ENCODE assay signal across 9 cellular contexts in the genomic region with DNA sequence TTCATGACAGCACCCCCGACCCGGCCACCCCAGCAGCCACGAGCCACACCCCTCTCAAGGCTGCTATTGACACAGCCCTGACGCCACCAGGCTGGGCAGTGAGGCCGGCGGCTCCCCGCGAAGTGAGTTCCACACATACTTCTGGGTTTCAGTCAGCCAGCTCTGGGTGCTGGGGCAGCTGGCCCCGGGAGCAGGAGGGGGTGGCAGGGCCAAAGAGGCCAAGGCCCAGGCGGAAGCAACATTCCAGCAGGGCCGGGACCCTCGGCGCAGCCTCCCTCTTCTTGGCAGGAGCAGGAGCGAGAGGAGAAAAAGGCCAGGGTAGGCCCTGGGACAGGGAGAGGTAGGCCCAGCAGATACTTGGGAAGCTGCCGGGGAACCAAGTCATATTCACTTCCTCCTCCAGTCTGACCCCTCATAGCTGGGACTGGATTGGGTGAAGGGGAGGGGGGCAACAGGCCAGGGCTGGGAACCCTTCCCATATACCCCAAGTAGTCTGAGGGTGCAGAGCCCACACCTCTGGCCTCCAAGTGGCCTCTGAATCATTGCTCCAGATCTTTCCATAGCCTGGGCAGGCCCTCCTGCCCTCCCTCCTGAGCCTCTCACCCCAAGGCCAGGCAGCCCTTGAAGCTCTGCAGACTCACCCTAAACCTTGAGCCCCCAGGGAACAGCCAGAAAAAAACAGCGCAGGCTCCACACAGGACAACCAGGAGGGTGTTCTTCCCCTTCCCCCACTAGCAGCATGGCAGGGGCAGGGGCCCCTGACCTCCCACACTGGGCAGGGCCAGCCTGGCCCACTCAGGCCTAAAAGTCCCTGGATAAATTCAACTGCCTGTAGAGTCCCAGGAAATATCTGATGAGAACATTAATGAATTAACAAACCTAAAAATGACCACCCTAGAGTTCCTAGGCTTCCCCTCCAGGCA. TPM values are rescaled to one million over a fixed set of nuclear protein-coding genes. Genes with fewer than 3 reads are reported as not detected.
DNase-seq lines count a peak whose midpoint lies in the region; ATAC-seq and TF ChIP-seq lines count a peak whose summit lies in the region.
"Had no signal": no experiment of that assay in that cellular context is flagged by ENCODE, and none has a peak within 500 bp of the region (broad histone marks: within the 10 kb centered on the region; RNA-seq: fewer than 3 reads in every experiment).

No MANE protein-coding gene starts in this region.

- TF ChIP-seq CTCF in progenitor cell of endocrine pancreas (IDR thresholded peaks at IDR 0.05; ENCODE audit: unreplicated experiment) = no peak

- H3K4me3 Mint-ChIP-seq in progenitor cell of endocrine pancreas (ENCODE audit: low read depth) = peak overlapping the region; percentile 11
- no peak overlapping the region for H3K4me3 Mint-ChIP-seq in activated T-cell treated with anti-CD3 and anti-CD28 coated beads, Interleukin-2, amount 50 U/mL, for 72 hours

- H3K27me3 Mint-ChIP-seq in progenitor cell of endocrine pancreas = no peaks in the 10 kb centered on the region
- H3K27me3 Mint-ChIP-seq in activated T-cell treated with anti-CD3 and anti-CD28 coated beads, Interleukin-2, amount 50 U/mL, for 72 hours (ENCODE audit: low read depth) = peaks cover 4% of the 10 kb centered on the region

- peaks cover 19% of the 10 kb centered on the region for H3K36me3 Mint-ChIP-seq in progenitor cell of endocrine pancreas (ENCODE audit: insufficient read depth)
- no peaks in the 10 kb centered on the region for H3K36me3 Mint-ChIP-seq in activated T-cell treated with anti-CD3 and anti-CD28 coated beads, Interleukin-2, amount 50 U/mL, for 72 hours (ENCODE audit: insufficient read depth in 2 of 2)

- DNase-seq in Caki2 (ENCODE audit: low read depth) = peak; percentile 58
- DNase-seq in SW 1271 (lab: John Stamatoyannopoulos, UW) = peak; percentile 27 to 39
- peak; percentile 66 for DNase-seq in foreskin melanocyte
- no peak for DNase-seq in progenitor cell of endocrine pancreas (ENCODE audit: low spot score, unreplicated experiment)
- DNase-seq in HPDE6-E6E7 (ENCODE audit: extremely low spot score) = no peak
- no peak for DNase-seq in COLO829 (ENCODE audit: low spot score)
- DNase-seq in activated T-cell treated with anti-CD3 and anti-CD28 coated beads, Interleukin-2, amount 50 U/mL, for 72 hours = no peak
- DNase-seq: central memory CD4-positive, alpha-beta T cell had no signal

- H3K4me1 Mint-ChIP-seq in progenitor cell of endocrine pancreas (ENCODE audit: low read depth) = peaks cover 66% of the 10 kb centered on the region
- peaks cover 7% of the 10 kb centered on the region for H3K4me1 Mint-ChIP-seq in activated T-cell treated with anti-CD3 and anti-CD28 coated beads, Interleukin-2, amount 50 U/mL, for 72 hours (ENCODE audit: low read depth)

- H3K9me3 Mint-ChIP-seq in progenitor cell of endocrine pancreas (ENCODE audit: low read depth) = no peaks in the 10 kb centered on the region
- no peaks in the 10 kb centered on the region for H3K9me3 Mint-ChIP-seq in activated T-cell treated with anti-CD3 and anti-CD28 coated beads, Interleukin-2, amount 50 U/mL, for 72 hours

- H3K27ac Mint-ChIP-seq in progenitor cell of endocrine pancreas = peak overlapping the region; percentile 90
- no peak overlapping the region for H3K27ac Mint-ChIP-seq in activated T-cell treated with anti-CD3 and anti-CD28 coated beads, Interleukin-2, amount 50 U/mL, for 72 hours

- in situ Hi-C loops in Caki2 (cut with HindIII; ENCODE audit: low pct_unique_long_range_greater_than_20kb, low sequenced_read_pairs) = no loop called here

- no peak for ATAC-seq in GM21360 (IDR thresholded peaks at IDR 0.05; ENCODE audit: unreplicated experiment)
- no peak for ATAC-seq in activated T-cell treated with anti-CD3 and anti-CD28 coated beads, Interleukin-2, amount 50 U/mL, for 72 hours (replicated peaks in 1 of 2)

RNA-seq across cellular contexts. Expression of gene HSPG2, which starts 5.7 kb away (rescaled TPM):
- total RNA-seq in Caki2 (2014; rRNA removed; shearing (Covaris generic); ENCODE audit: low replicate concordance) = 80.2 and 93.0 TPM in 2 replicates
- total RNA-seq in progenitor cell of endocrine pancreas = 656 and 657 TPM in 2 replicates
- 10 to 100 TPM in 1 of 2 donors, 1 to 10 TPM in 1; 4.4 to 11.5 TPM for total RNA-seq in activated T-cell treated with anti-CD3 and anti-CD28 coated beads, Interleukin-2, amount 50 U/mL, for 72 hours

RNA-seq across cellular contexts. Expression of gene CELA3B, which starts 45.4 kb away (rescaled TPM):
- total RNA-seq in Caki2 (2014; rRNA removed; shearing (Covaris generic); ENCODE audit: low replicate concordance) = not detected in 2 replicates
- 0.58 TPM in 1 of 2 replicates, not detected in the other for total RNA-seq in progenitor cell of endocrine pancreas
- not detected for total RNA-seq in activated T-cell treated with anti-CD3 and anti-CD28 coated beads, Interleukin-2, amount 50 U/mL, for 72 hours

Comparison
In these comparisons a context has a peak if more than half of its experiments do, and no peak if none do; other contexts are left out.
1. DNase-seq: peak in Caki2 (single experiment), SW 1271 (2 of 2) and foreskin melanocyte (single experiment); none in progenitor cell of endocrine pancreas (single experiment), HPDE6-E6E7 (single experiment), COLO829 (single experiment) and activated T-cell treated with anti-CD3 and anti-CD28 coated beads, Interleukin-2, amount 50 U/mL, for 72 hours (0 of 2).